Comparison of ENCODE assay signal across 1 cellular context in the genomic region with DNA sequence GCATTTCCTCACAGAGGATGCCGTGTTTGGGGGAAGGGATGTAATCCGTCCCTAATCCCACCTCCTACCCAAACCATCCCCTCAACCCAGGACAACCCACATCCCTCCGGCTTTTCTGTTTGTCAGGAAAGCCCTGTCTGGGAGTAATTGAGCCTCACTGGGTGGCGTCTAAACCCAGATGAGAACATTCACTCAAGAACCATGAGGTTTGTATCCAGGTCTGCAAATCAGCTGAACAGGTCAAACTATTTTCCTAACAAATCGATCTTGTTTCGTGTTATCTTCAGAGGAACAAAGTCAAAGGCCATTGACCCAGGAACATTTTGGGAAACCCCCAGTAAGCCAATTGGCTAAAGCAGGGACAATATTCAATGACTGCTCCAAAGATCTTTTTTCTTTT.
TF ChIP-seq lines count a peak whose summit lies in the region.

No MANE protein-coding gene starts in this region.

TF ChIP-seq in H1, 55 proteins besides CTCF, POLR2A, EP300 and RAD21:
- TF ChIP-seq KDM5A (IDR thresholded peaks at IDR 0.05; ENCODE audit: low read length) (no peak), SAP30 (IDR thresholded peaks at IDR 0.05; ENCODE audit: insufficient read depth, insufficient replicate concordance, low read length) (no peak), CBX5 (IDR thresholded peaks at IDR 0.05; ENCODE audit: low read depth, low read length) (no peak), POLR2AphosphoS5 (IDR thresholded peaks at IDR 0.05; ENCODE audit: low read depth, low read length) (no peak), TCF12 (IDR thresholded peaks at IDR 0.05; ENCODE audit: low read depth, low read length) (no peak), RXRA (IDR thresholded peaks at IDR 0.05; ENCODE audit: insufficient read depth, low read depth, low read length) (no peak), YY1 (IDR thresholded peaks at IDR 0.05; ENCODE audit: low read depth, low read length) (no peak), CHD1 (IDR thresholded peaks at IDR 0.05; ENCODE audit: low read depth, low read length) (no peak), CTBP2 (IDR thresholded peaks at IDR 0.05; ENCODE audit: borderline replicate concordance, insufficient read depth, insufficient read length, low read length) (no peak)
- TF ChIP-seq, protein P1, sequence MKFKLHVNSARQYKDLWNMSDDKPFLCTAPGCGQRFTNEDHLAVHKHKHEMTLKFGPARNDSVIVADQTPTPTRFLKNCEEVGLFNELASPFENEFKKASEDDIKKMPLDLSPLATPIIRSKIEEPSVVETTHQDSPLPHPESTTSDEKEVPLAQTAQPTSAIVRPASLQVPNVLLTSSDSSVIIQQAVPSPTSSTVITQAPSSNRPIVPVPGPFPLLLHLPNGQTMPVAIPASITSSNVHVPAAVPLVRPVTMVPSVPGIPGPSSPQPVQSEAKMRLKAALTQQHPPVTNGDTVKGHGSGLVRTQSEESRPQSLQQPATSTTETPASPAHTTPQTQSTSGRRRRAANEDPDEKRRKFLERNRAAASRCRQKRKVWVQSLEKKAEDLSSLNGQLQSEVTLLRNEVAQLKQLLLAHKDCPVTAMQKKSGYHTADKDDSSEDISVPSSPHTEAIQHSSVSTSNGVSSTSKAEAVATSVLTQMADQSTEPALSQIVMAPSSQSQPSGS (IDR thresholded peaks at IDR 0.05; ENCODE audit: low read length): no peak
